In the genomic region with DNA sequence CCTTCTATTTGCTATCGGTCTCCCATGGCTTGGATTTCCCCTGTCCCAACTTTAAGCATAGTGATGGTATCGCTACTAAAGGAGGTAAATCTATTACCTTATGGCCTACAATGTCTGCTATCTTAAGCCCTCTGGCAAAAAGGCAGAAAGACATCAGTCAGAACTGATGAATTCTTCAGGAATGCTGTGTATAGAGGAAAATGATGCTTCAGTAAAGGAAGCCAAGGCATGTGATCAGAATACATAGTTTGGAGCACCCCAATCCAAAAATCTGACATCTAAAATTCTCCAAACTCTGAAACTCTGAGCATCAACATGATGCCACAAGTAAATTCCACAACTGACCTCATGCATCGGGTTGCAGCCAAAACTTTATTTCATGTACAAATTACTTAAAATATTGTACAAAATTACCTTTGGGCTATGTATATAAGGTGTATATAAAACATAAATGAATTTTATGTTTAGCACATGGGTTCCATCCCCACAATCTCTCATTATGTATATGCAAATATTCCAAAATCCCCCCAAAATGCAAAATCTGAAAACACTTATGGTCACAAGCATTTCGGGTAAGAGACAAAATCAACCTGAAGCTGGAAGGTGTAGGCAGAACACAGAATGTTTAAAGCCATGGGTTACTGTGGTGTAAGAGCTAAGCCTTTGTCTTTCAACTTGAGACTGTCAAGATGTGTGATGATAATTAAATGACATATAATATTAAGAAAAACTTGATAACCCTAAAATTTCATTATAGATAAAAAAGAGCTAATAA, we compare ENCODE assay signal across 1 cellular context.
TF ChIP-seq lines count a peak whose summit lies in the region.

No MANE protein-coding gene starts in this region.

TF ChIP-seq in GM12878, 131 proteins besides CTCF, POLR2A, EP300 and RAD21:
- TF ChIP-seq POU2F2 (IDR thresholded peaks at IDR 0.05; ENCODE audit: borderline replicate concordance, low read depth, low read length) (peak; percentile 74; the same call in 1 of the 3 replicates), POLR2AphosphoS5 (IDR thresholded peaks at IDR 0.05; ENCODE audit: low read length) (peak; percentile 58; the same call in 1 of the 2 replicates), CHD1 (IDR thresholded peaks at IDR 0.05; ENCODE audit: low read depth, low read length) (no peak), CREB1 (IDR thresholded peaks at IDR 0.05; ENCODE audit: low read depth) (no peak), KAT2A (conservative IDR thresholded peaks at IDR 0.05; ENCODE audit: control insufficient read depth, low read depth, low read length) (no peak), CHD4 (IDR thresholded peaks at IDR 0.05) (no peak), STAT3 (IDR thresholded peaks at IDR 0.05; ENCODE audit: low read depth, low read length) (no peak), GABPA (IDR thresholded peaks at IDR 0.05; ENCODE audit: low read depth) (no peak)
- TF ChIP-seq, protein P1, sequence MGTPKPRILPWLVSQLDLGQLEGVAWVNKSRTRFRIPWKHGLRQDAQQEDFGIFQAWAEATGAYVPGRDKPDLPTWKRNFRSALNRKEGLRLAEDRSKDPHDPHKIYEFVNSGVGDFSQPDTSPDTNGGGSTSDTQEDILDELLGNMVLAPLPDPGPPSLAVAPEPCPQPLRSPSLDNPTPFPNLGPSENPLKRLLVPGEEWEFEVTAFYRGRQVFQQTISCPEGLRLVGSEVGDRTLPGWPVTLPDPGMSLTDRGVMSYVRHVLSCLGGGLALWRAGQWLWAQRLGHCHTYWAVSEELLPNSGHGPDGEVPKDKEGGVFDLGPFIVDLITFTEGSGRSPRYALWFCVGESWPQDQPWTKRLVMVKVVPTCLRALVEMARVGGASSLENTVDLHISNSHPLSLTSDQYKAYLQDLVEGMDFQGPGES (IDR thresholded peaks at IDR 0.05) = no peak
- TF ChIP-seq, protein P2, sequence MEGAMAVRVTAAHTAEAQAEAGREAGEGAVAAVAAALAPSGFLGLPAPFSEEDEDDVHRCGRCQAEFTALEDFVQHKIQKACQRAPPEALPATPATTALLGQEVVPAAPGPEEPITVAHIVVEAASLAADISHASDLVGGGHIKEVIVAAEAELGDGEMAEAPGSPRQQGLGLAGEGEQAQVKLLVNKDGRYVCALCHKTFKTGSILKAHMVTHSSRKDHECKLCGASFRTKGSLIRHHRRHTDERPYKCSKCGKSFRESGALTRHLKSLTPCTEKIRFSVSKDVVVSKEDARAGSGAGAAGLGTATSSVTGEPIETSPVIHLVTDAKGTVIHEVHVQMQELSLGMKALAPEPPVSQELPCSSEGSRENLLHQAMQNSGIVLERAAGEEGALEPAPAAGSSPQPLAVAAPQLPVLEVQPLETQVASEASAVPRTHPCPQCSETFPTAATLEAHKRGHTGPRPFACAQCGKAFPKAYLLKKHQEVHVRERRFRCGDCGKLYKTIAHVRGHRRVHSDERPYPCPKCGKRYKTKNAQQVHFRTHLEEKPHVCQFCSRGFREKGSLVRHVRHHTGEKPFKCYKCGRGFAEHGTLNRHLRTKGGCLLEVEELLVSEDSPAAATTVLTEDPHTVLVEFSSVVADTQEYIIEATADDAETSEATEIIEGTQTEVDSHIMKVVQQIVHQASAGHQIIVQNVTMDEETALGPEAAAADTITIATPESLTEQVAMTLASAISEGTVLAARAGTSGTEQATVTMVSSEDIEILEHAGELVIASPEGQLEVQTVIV (IDR thresholded peaks at IDR 0.05; ENCODE audit: borderline replicate concordance, partially characterized antibody) = no peak
- TF ChIP-seq, protein P3, sequence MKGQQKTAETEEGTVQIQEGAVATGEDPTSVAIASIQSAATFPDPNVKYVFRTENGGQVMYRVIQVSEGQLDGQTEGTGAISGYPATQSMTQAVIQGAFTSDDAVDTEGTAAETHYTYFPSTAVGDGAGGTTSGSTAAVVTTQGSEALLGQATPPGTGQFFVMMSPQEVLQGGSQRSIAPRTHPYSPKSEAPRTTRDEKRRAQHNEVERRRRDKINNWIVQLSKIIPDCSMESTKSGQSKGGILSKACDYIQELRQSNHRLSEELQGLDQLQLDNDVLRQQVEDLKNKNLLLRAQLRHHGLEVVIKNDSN (IDR thresholded peaks at IDR 0.05; ENCODE audit: borderline replicate concordance, extremely low read length, insufficient read depth, low read depth, low read length) = no peak
- TF ChIP-seq, protein P4, sequence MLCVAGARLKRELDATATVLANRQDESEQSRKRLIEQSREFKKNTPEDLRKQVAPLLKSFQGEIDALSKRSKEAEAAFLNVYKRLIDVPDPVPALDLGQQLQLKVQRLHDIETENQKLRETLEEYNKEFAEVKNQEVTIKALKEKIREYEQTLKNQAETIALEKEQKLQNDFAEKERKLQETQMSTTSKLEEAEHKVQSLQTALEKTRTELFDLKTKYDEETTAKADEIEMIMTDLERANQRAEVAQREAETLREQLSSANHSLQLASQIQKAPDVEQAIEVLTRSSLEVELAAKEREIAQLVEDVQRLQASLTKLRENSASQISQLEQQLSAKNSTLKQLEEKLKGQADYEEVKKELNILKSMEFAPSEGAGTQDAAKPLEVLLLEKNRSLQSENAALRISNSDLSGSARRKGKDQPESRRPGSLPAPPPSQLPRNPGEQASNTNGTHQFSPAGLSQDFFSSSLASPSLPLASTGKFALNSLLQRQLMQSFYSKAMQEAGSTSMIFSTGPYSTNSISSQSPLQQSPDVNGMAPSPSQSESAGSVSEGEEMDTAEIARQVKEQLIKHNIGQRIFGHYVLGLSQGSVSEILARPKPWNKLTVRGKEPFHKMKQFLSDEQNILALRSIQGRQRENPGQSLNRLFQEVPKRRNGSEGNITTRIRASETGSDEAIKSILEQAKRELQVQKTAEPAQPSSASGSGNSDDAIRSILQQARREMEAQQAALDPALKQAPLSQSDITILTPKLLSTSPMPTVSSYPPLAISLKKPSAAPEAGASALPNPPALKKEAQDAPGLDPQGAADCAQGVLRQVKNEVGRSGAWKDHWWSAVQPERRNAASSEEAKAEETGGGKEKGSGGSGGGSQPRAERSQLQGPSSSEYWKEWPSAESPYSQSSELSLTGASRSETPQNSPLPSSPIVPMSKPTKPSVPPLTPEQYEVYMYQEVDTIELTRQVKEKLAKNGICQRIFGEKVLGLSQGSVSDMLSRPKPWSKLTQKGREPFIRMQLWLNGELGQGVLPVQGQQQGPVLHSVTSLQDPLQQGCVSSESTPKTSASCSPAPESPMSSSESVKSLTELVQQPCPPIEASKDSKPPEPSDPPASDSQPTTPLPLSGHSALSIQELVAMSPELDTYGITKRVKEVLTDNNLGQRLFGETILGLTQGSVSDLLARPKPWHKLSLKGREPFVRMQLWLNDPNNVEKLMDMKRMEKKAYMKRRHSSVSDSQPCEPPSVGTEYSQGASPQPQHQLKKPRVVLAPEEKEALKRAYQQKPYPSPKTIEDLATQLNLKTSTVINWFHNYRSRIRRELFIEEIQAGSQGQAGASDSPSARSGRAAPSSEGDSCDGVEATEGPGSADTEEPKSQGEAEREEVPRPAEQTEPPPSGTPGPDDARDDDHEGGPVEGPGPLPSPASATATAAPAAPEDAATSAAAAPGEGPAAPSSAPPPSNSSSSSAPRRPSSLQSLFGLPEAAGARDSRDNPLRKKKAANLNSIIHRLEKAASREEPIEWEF (IDR thresholded peaks at IDR 0.05; ENCODE audit: insufficient replicate concordance, low read depth, low read length) = no peak
- TF ChIP-seq, protein P5, sequence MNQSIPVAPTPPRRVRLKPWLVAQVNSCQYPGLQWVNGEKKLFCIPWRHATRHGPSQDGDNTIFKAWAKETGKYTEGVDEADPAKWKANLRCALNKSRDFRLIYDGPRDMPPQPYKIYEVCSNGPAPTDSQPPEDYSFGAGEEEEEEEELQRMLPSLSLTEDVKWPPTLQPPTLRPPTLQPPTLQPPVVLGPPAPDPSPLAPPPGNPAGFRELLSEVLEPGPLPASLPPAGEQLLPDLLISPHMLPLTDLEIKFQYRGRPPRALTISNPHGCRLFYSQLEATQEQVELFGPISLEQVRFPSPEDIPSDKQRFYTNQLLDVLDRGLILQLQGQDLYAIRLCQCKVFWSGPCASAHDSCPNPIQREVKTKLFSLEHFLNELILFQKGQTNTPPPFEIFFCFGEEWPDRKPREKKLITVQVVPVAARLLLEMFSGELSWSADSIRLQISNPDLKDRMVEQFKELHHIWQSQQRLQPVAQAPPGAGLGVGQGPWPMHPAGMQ (IDR thresholded peaks at IDR 0.05; ENCODE audit: borderline replicate concordance) = no peak
